17 cellular contexts compared by ENCODE assay signal in the genomic region with DNA sequence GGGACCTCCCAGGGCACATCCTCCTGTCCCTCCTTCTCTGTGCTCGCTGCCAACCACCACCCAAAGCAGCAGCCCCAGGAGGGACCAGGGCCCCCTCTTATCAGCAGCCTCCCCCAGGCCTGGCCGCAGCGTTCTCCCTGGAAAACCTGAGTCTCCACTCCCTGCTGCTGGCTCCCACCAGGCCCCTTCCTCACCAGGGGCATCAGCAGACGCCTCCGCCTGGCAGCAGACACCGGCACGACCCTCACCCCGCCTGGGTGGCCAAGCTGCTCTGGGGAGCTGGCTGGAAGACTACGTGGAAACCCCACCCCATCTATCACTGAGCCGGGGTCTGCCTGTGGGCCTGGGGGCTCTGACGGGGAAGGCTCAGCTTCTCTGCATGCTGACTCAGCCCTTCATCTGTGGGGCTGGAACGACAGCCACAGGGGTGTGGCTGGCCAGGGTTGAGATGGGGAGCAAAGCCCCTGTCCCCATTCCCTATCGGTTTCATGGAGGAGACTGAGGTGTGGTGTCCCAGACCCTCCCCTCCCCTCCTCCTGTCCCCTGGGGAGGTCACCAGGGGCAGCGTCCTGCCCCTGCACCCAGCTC. TPM values are rescaled to one million over a fixed set of nuclear protein-coding genes. Genes with fewer than 3 reads are reported as not detected.
DNase-seq lines count a peak whose midpoint lies in the region; ATAC-seq, FAIRE-seq and TF ChIP-seq lines count a peak whose summit lies in the region.
"Had no signal": no experiment of that assay in that cellular context is flagged by ENCODE, and none has a peak within 500 bp of the region (broad histone marks: within the 10 kb centered on the region; RNA-seq: fewer than 3 reads in every experiment).

No MANE protein-coding gene starts in this region.

- intact Hi-C loops in K562 (cut with micrococcal nuclease), result no loop called here

- POLR2A ChIA-PET in HEK293 (lab: Yijun Ruan, JAX), result no interaction called here
- POLR2A ChIA-PET in K562 (lab: Yijun Ruan, JAX), result interaction anchor here (0.7 to 1.5 kb wide), 2 partner anchors 13 to 221 kb away, joined by 3 to 5 read pairs; no protein-coding TSS in a partner anchor
- POLR2A ChIA-PET in WTC11 (lab: Charles Lee), result no interaction called here

- ATAC-seq in K562 (no peak; the same call in 2 of the 3 replicates), WTC11 (no peak)
- ATAC-seq: HCT116 had no signal

- no peaks in the 10 kb centered on the region for H3K4me1 Mint-ChIP-seq in WTC11
- H3K4me1 Mint-ChIP-seq: CD8-positive, alpha-beta memory T cell had no signal

- H3K36me3 Mint-ChIP-seq in WTC11, result no peaks in the 10 kb centered on the region
- H3K36me3 Mint-ChIP-seq: CD8-positive, alpha-beta memory T cell had no signal

- H4K20me1 ChIP-seq in K562 (replicated peaks; ENCODE audit: control insufficient read depth, insufficient read depth, low read length), result no peaks in the 10 kb centered on the region

- no peaks in the 10 kb centered on the region for H3K27me3 Mint-ChIP-seq in WTC11 (ENCODE audit: low read depth)

- peak overlapping the region in 1 of 2 experiments; percentile 24; a peak in 2 of 4 replicates for H3K9ac ChIP-seq in K562 (ENCODE audit: insufficient read depth in 1 of 2, low read depth in 2 of 2, low read length in 2 of 2)
- H3K9ac ChIP-seq: GM23248 had no signal

- no peak overlapping the region for H3K4me2 ChIP-seq in K562 (ENCODE audit: insufficient read depth, low read length)

- CTCF ChIA-PET in HEK293 (lab: Yijun Ruan, JAX) (no interaction called here), K562 (lab: Yijun Ruan, JAX; ENCODE audit: low intra/inter-chr PET ratio) (no interaction called here), WTC11 (lab: Charles Lee) (no interaction called here)

- no peak overlapping the region for H3K27ac Mint-ChIP-seq in WTC11

- WGBS in K562 (ENCODE audit: insufficient coverage, low coverage, missing lambda C conversion rate), result 54% methylated on average over 12 of the region's 14 CpGs

- no peaks in the 10 kb centered on the region for H3K9me1 ChIP-seq in K562 (ENCODE audit: control insufficient read depth, insufficient read depth, low read length)

- peaks cover 4% of the 10 kb centered on the region; the same call in 1 of the 2 replicates for H3K9me3 Mint-ChIP-seq in WTC11
- H3K9me3 Mint-ChIP-seq: CD8-positive, alpha-beta memory T cell had no signal

- no TSS peak for BruUV-seq in K562 (replicated peaks; lab: Mats Ljungman, UMichigan)

- in situ Hi-C loops in K562 (cut with MboI), result no loop called here

- H3K36me3 ChIP-seq in HEK293 (ENCODE audit: control insufficient read depth in 2 of 2, insufficient read depth in 1 of 2, low read length in 2 of 2), result no peaks in the 10 kb centered on the region
- H3K36me3 ChIP-seq in K562 (ENCODE audit: control insufficient read depth, insufficient read depth, low read length), result no peaks in the 10 kb centered on the region

- H3K79me2 ChIP-seq in K562 (ENCODE audit: control insufficient read depth, insufficient read depth, low read length), result no peaks in the 10 kb centered on the region

- no peak for DNase-seq in K562 (ENCODE audit: extremely low read depth in 1 of 4, low spot score in 3 of 4)
- no peak for DNase-seq in urothelium cell line (ENCODE audit: low spot score)
- DNase-seq in WTC11 (ENCODE audit: low spot score), result no peak
- DNase-seq in C1 segment of cervical spinal cord (lab: John Stamatoyannopoulos, UW), result no peak
- DNase-seq: CD8-positive, alpha-beta memory T cell; DMS79; GM23248; Kasumi-1; KBM-7 had no signal

- H3K4me1 ChIP-seq in HEK293 (ENCODE audit: control insufficient read depth, insufficient read depth, low read length) (no peaks in the 10 kb centered on the region), K562 (replicated peaks in 1 of 2; ENCODE audit: control insufficient read depth in 2 of 2, insufficient read depth in 2 of 2, low read length in 2 of 2) (peaks cover 23 to 73% of the 10 kb centered on the region in 2 experiments; a peak in 4 of 5 replicates)

- H2AFZ ChIP-seq in K562 (ENCODE audit: low read depth, low read length), result peak overlapping the region; percentile 71
- H2AFZ ChIP-seq: GM23248 had no signal

- TF ChIP-seq POLR2A in K562 (conservative IDR thresholded peaks at IDR 0.05), result no peak

- H3K9me3 ChIP-seq in HEK293 (ENCODE audit: control insufficient read depth, insufficient read depth, low read depth, low read length) (no peaks in the 10 kb centered on the region), K562 (replicated peaks; ENCODE audit: control insufficient read depth, insufficient read depth, low read depth, low read length) (no peaks in the 10 kb centered on the region)

- peaks cover 0 to 18% of the 10 kb centered on the region in 2 experiments; a peak in 4 of 5 replicates for H3K27me3 ChIP-seq in K562 (ENCODE audit: control insufficient read depth in 2 of 2, insufficient read depth in 2 of 2, low read length in 2 of 2)

- TF ChIP-seq CTCF in HEK293 (tag by site-specific recombination; IDR thresholded peaks at IDR 0.05) (no peak), K562 (IDR thresholded peaks at IDR 0.05 in 2 of 3, conservative IDR thresholded peaks at IDR 0.05 in 1 of 3; ENCODE audit: insufficient read depth in 2 of 3, low read depth in 1 of 3, low read length in 3 of 3) (no peak), WTC11 (IDR thresholded peaks at IDR 0.05) (no peak)

- no peak overlapping the region for H3K4me3 Mint-ChIP-seq in WTC11
- H3K4me3 Mint-ChIP-seq: CD8-positive, alpha-beta memory T cell had no signal

- TF ChIP-seq EP300 in K562 (IDR thresholded peaks at IDR 0.05; ENCODE audit: low read length), result no peak

- no peak for TF ChIP-seq RAD21 in K562 (CRISPR knock-in tag; conservative IDR thresholded peaks at IDR 0.05 in 1 of 2, IDR thresholded peaks at IDR 0.05 in 1 of 2)

- H3K27ac ChIP-seq in HEK293 (ENCODE audit: extremely low read depth, low read depth, low read length) (no peak overlapping the region), K562 (ENCODE audit: extremely low read depth, low read depth, low read length) (no peak overlapping the region)
- H3K27ac ChIP-seq: GM23248 had no signal

- H3K4me3 ChIP-seq in HEK293 (ENCODE audit: low read depth, low read length) (no peak overlapping the region), K562 (no peak overlapping the region)
- H3K4me3 ChIP-seq: GM23248 had no signal

- FAIRE-seq in K562 (lab: Jason Lieb, UNC), result no peak
- FAIRE-seq in urothelium cell line (lab: Jason Lieb, UNC), result peak; percentile 52
- FAIRE-seq: G401.6, GM12891, H54 had no signal

RNA-seq across cellular contexts. Expression of gene RBBP8NL, which starts 19.2 kb away (rescaled TPM):
- total RNA-seq in K562 (2011; cell fraction: chromatin; rRNA removed; ENCODE audit: low replicate concordance), result not detected in 2 replicates
- not detected in 2 replicates for total RNA-seq in K562 (2011; cell fraction: nucleolus; rRNA removed)
- total RNA-seq in K562 (2011; cell fraction: nucleoplasm; rRNA removed), result not detected in 2 replicates
- total RNA-seq in K562 (2014; rRNA removed) (not detected in 2 replicates), K562 (2014; rRNA removed; fragmentation: Illumina TruSeq; extraction: Trizol) (not detected in 2 replicates), K562 (2015; rRNA removed; fragmentation: Illumina TruSeq; extraction: Trizol) (not detected in 2 replicates), K562 (2021) (not detected in 2 replicates), WTC11 (2021) (0.99 to 1.5 TPM (median 1.4 TPM) in 3 replicates)
- polyA plus RNA-seq in K562 (2011; rRNA removed) (not detected in 2 replicates), K562 (2014; fragmentation: Illumina TruSeq; extraction: Trizol) (not detected in 2 replicates), K562 (2014; fragmentation: Nextera tagmentation; extraction: Ambion mirVana) (not detected), K562 (2014; rRNA removed) (not detected in 2 replicates)
- 0.04 TPM in 1 of 2 replicates, not detected in the other for polyA plus RNA-seq in K562 (2011; cell fraction: cytosol; rRNA removed)
- polyA plus RNA-seq in K562 (2011; cell fraction: nucleus; rRNA removed), result 0.09 TPM in 1 of 2 replicates, not detected in the other
- polyA plus RNA-seq in K562 (2012), result not detected in 2 replicates
- polyA minus RNA-seq in K562 (2011; rRNA and poly(A)+ RNA removed), result not detected in 2 replicates
- not detected in 2 replicates for polyA minus RNA-seq in K562 (2011; cell fraction: cytosol; rRNA and poly(A)+ RNA removed)
- polyA minus RNA-seq in K562 (2011; cell fraction: nucleus; rRNA and poly(A)+ RNA removed), result not detected in 2 replicates
- total RNA-seq: A673; CD8-positive, alpha-beta memory T cell; GM23248; HT1080 had no signal
- polyA plus RNA-seq: BJ; CD8-positive, alpha-beta memory T cell; GM23248 had no signal

RNA-seq across cellular contexts. Expression of gene GATA5, which starts 29.3 kb away (rescaled TPM):
- total RNA-seq in K562 (2011; cell fraction: chromatin; rRNA removed; ENCODE audit: low replicate concordance), result 0.40 and 1.3 TPM in 2 replicates
- 0.66 and 0.67 TPM in 2 replicates for total RNA-seq in K562 (2011; cell fraction: nucleolus; rRNA removed)
- total RNA-seq in K562 (2011; cell fraction: nucleoplasm; rRNA removed), result 0.29 and 0.46 TPM in 2 replicates
- total RNA-seq in K562 (2014; rRNA removed) (0.18 and 0.45 TPM in 2 replicates), K562 (2014; rRNA removed; fragmentation: Illumina TruSeq; extraction: Trizol) (0.06 TPM in 1 of 2 replicates, not detected in the other), K562 (2015; rRNA removed; fragmentation: Illumina TruSeq; extraction: Trizol) (0.08 and 0.22 TPM in 2 replicates), K562 (2021) (0.49 TPM in 2 replicates), WTC11 (2021) (1.4 to 2.3 TPM (median 1.6 TPM) in 3 replicates)
- polyA plus RNA-seq in K562 (2011; rRNA removed) (0.57 and 0.68 TPM in 2 replicates), K562 (2014; fragmentation: Illumina TruSeq; extraction: Trizol) (0.09 and 0.11 TPM in 2 replicates), K562 (2014; fragmentation: Nextera tagmentation; extraction: Ambion mirVana) (not detected), K562 (2014; rRNA removed) (0.16 and 0.34 TPM in 2 replicates)
- 0.68 and 2.4 TPM in 2 replicates for polyA plus RNA-seq in K562 (2011; cell fraction: cytosol; rRNA removed)
- 1.4 and 2.7 TPM in 2 replicates for polyA plus RNA-seq in K562 (2011; cell fraction: nucleus; rRNA removed)
- polyA plus RNA-seq in K562 (2012), result 0.43 and 0.44 TPM in 2 replicates
- polyA minus RNA-seq in K562 (2011; rRNA and poly(A)+ RNA removed), result 0.12 and 0.39 TPM in 2 replicates
- polyA minus RNA-seq in K562 (2011; cell fraction: cytosol; rRNA and poly(A)+ RNA removed), result 0.86 and 1.5 TPM in 2 replicates
- 0.67 TPM in 2 replicates for polyA minus RNA-seq in K562 (2011; cell fraction: nucleus; rRNA and poly(A)+ RNA removed)
- total RNA-seq: A673; CD8-positive, alpha-beta memory T cell; GM23248; HT1080 had no signal
- polyA plus RNA-seq: BJ; CD8-positive, alpha-beta memory T cell; GM23248 had no signal

RNA-seq across cellular contexts. Expression of gene CABLES2, which starts 39.4 kb away (rescaled TPM):
- 3.6 and 7.1 TPM in 2 replicates for total RNA-seq in K562 (2011; cell fraction: chromatin; rRNA removed; ENCODE audit: low replicate concordance)
- 3.0 and 3.3 TPM in 2 replicates for total RNA-seq in K562 (2011; cell fraction: nucleolus; rRNA removed)
- 2.5 and 3.0 TPM in 2 replicates for total RNA-seq in K562 (2011; cell fraction: nucleoplasm; rRNA removed)
- total RNA-seq in K562 (2014; rRNA removed) (1.2 and 2.0 TPM in 2 replicates), K562 (2014; rRNA removed; fragmentation: Illumina TruSeq; extraction: Trizol) (0.93 and 1.3 TPM in 2 replicates), K562 (2015; rRNA removed; fragmentation: Illumina TruSeq; extraction: Trizol) (1.4 and 1.6 TPM in 2 replicates), K562 (2021) (3.7 and 4.2 TPM in 2 replicates), WTC11 (2021) (7.5 to 10.6 TPM (median 9.2 TPM) in 3 replicates)
- polyA plus RNA-seq in K562 (2011; rRNA removed) (2.2 and 2.5 TPM in 2 replicates), K562 (2014; fragmentation: Illumina TruSeq; extraction: Trizol) (2.7 and 3.2 TPM in 2 replicates), K562 (2014; fragmentation: Nextera tagmentation; extraction: Ambion mirVana) (under 1 TPM; 0.46 to 0.72 TPM), K562 (2014; rRNA removed) (2.1 and 2.2 TPM in 2 replicates)
- polyA plus RNA-seq in K562 (2011; cell fraction: cytosol; rRNA removed), result 2.6 and 3.8 TPM in 2 replicates
- polyA plus RNA-seq in K562 (2011; cell fraction: nucleus; rRNA removed), result 5.3 and 9.0 TPM in 2 replicates
- 3.9 and 7.7 TPM in 2 replicates for polyA plus RNA-seq in K562 (2012)
- 1.1 and 1.7 TPM in 2 replicates for polyA minus RNA-seq in K562 (2011; rRNA and poly(A)+ RNA removed)
- polyA minus RNA-seq in K562 (2011; cell fraction: cytosol; rRNA and poly(A)+ RNA removed), result 5.1 and 5.4 TPM in 2 replicates
- polyA minus RNA-seq in K562 (2011; cell fraction: nucleus; rRNA and poly(A)+ RNA removed), result 1.6 and 1.7 TPM in 2 replicates

RNA-seq across cellular contexts. Expression of gene RPS21, which starts 59.6 kb away (rescaled TPM):
- 256 and 439 TPM in 2 replicates for total RNA-seq in K562 (2011; cell fraction: chromatin; rRNA removed; ENCODE audit: low replicate concordance)
- total RNA-seq in K562 (2011; cell fraction: nucleolus; rRNA removed), result 1,390 and 1,394 TPM in 2 replicates
- 1,168 and 2,200 TPM in 2 replicates for total RNA-seq in K562 (2011; cell fraction: nucleoplasm; rRNA removed)
- total RNA-seq in K562 (2014; rRNA removed) (1,801 and 2,504 TPM in 2 replicates), K562 (2014; rRNA removed; fragmentation: Illumina TruSeq; extraction: Trizol) (1,196 and 1,380 TPM in 2 replicates), K562 (2015; rRNA removed; fragmentation: Illumina TruSeq; extraction: Trizol) (1,567 and 1,716 TPM in 2 replicates), K562 (2021) (3,091 and 3,491 TPM in 2 replicates), WTC11 (2021) (2,016 to 2,119 TPM (median 2,047 TPM) in 3 replicates)
- polyA plus RNA-seq in K562 (2011; rRNA removed) (5,647 and 7,256 TPM in 2 replicates), K562 (2014; fragmentation: Illumina TruSeq; extraction: Trizol) (1,908 and 2,386 TPM in 2 replicates), K562 (2014; fragmentation: Nextera tagmentation; extraction: Ambion mirVana) (1,000 to 10,000 TPM; 3,588 to 3,968 TPM), K562 (2014; rRNA removed) (3,958 and 4,439 TPM in 2 replicates)
- polyA plus RNA-seq in K562 (2011; cell fraction: cytosol; rRNA removed), result 8,200 and 10,658 TPM in 2 replicates
- 3,206 and 5,803 TPM in 2 replicates for polyA plus RNA-seq in K562 (2011; cell fraction: nucleus; rRNA removed)
- polyA plus RNA-seq in K562 (2012), result 4,519 and 5,994 TPM in 2 replicates
- polyA minus RNA-seq in K562 (2011; rRNA and poly(A)+ RNA removed), result 1,429 and 1,744 TPM in 2 replicates
- polyA minus RNA-seq in K562 (2011; cell fraction: cytosol; rRNA and poly(A)+ RNA removed), result 755 and 891 TPM in 2 replicates
- 430 and 792 TPM in 2 replicates for polyA minus RNA-seq in K562 (2011; cell fraction: nucleus; rRNA and poly(A)+ RNA removed)
